Comparison of ENCODE assay signal across 23 cellular contexts in the genomic region with DNA sequence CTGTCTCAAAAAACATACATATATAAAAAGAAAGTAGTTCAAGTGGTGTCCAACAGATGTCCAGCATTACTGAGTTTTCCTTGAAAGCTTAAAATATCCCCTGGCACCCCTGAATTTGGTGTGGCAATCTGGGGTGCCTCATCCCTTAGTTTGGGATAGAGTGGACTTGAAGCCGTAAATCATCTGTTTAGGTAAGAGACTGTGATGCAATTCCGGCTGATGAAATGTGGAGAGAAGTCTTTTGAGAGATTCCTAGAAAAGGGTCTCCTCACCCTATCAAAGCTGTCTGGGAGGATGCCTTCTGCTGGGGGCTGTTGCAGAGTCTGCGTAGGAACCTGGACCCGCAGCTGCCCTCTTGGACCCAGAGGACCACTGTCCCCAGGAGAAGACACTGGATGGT.
DNase-seq lines count a peak whose midpoint lies in the region; ATAC-seq and TF ChIP-seq lines count a peak whose summit lies in the region.
"Had no signal": no experiment of that assay in that cellular context is flagged by ENCODE, and none has a peak within 500 bp of the region (broad histone marks: within the 10 kb centered on the region; RNA-seq: fewer than 3 reads in every experiment).

No MANE protein-coding gene starts in this region.

- peaks cover 50% of the 10 kb centered on the region for H3K4me1 Mint-ChIP-seq in nephron

- H3K27ac Mint-ChIP-seq in nephron: peak overlapping the region in 2 of 3 experiments; percentile 48 to 61
- H3K27ac Mint-ChIP-seq: CD4-positive, alpha-beta memory T cell had no signal

- TF ChIP-seq RAD21 in Ishikawa (IDR thresholded peaks at IDR 0.05; ENCODE audit: low read depth): no peak

- TF ChIP-seq CTCF in AG10803 (conservative IDR thresholded peaks at IDR 0.05; ENCODE audit: low read length) (no peak), fibroblast of the aortic adventitia (IDR thresholded peaks at IDR 0.05; ENCODE audit: insufficient read depth, low read length) (no peak), nephron (IDR thresholded peaks at IDR 0.05; ENCODE audit: unreplicated experiment in 3 of 3) (no peak)

- TF ChIP-seq EP300 in Ishikawa (IDR thresholded peaks at IDR 0.05; ENCODE audit: borderline replicate concordance): no peak

- in situ Hi-C loops in KBM-7 (cut with MboI; ENCODE audit: low pct_unique_long_range_greater_than_20kb, low sequenced_read_pairs): no loop called here

- peaks cover 13% of the 10 kb centered on the region for H3K27me3 Mint-ChIP-seq in nephron (ENCODE audit: low read depth)

- ATAC-seq in GM21390 (IDR thresholded peaks at IDR 0.05; ENCODE audit: unreplicated experiment): no peak
- ATAC-seq in GM19328 (IDR thresholded peaks at IDR 0.05; ENCODE audit: unreplicated experiment): no peak
- ATAC-seq: GM12878, HCT116, PC-3, SK-N-SH treated with all-trans-retinoic acid at 6 μM for 48 hours had no signal

- no peak overlapping the region for H3K4me3 ChIP-seq in AG10803 (ENCODE audit: low read length)
- H3K4me3 ChIP-seq in fibroblast of the aortic adventitia (ENCODE audit: low read depth, low read length): no peak overlapping the region
- H3K4me3 ChIP-seq: GM12878 had no signal

- no peak overlapping the region for H3K4me3 Mint-ChIP-seq in nephron
- H3K4me3 Mint-ChIP-seq: CD4-positive, alpha-beta memory T cell had no signal

- DNase-seq in AG10803 (ENCODE audit: low read depth): peak; percentile 31
- peak; percentile 27 for DNase-seq in fibroblast of the aortic adventitia (ENCODE audit: low read depth)
- DNase-seq in iPS-NIHi11 (ENCODE audit: low spot score): no peak
- no peak for DNase-seq in KBM-7
- DNase-seq: C1 segment of cervical spinal cord; CD4-positive, alpha-beta memory T cell; COR-L47; EL; GDM1; MM.1S; NCI-H2029; NCI-H446; NCI-H524 treated with DMSO at 0.1 percent for 48 hours; NCI-H82; NK-92 treated with Interleukin-12 subunit alpha and Interleukin-12 subunit beta, amount 100 ng/mL, for 24 hours; PC-3 had no signal

- no peaks in the 10 kb centered on the region for H3K36me3 Mint-ChIP-seq in nephron (ENCODE audit: low read depth)
- H3K36me3 Mint-ChIP-seq: CD4-positive, alpha-beta memory T cell had no signal

- no peaks in the 10 kb centered on the region for H3K9me3 Mint-ChIP-seq in nephron
- H3K9me3 Mint-ChIP-seq: CD4-positive, alpha-beta memory T cell had no signal

TF ChIP-seq in Ishikawa, 13 proteins besides CTCF, POLR2A, EP300 and RAD21:
- peak; percentile 33; the same call in 1 of the 2 replicates for TF ChIP-seq CEBPB (IDR thresholded peaks at IDR 0.05)
- TF ChIP-seq, protein P1, sequence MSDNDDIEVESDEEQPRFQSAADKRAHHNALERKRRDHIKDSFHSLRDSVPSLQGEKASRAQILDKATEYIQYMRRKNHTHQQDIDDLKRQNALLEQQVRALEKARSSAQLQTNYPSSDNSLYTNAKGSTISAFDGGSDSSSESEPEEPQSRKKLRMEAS (IDR thresholded peaks at IDR 0.05): no peak
TF ChIP-seq in Ishikawa: peak in this region for 1.

Comparison
In these comparisons a context has a peak if more than half of its experiments do, and no peak if none do; other contexts are left out.
1. DNase-seq: peak in AG10803 (single experiment) and fibroblast of the aortic adventitia (single experiment); none in iPS-NIHi11 (single experiment) and KBM-7 (single experiment).